19 cellular contexts compared by ENCODE assay signal in the genomic region with DNA sequence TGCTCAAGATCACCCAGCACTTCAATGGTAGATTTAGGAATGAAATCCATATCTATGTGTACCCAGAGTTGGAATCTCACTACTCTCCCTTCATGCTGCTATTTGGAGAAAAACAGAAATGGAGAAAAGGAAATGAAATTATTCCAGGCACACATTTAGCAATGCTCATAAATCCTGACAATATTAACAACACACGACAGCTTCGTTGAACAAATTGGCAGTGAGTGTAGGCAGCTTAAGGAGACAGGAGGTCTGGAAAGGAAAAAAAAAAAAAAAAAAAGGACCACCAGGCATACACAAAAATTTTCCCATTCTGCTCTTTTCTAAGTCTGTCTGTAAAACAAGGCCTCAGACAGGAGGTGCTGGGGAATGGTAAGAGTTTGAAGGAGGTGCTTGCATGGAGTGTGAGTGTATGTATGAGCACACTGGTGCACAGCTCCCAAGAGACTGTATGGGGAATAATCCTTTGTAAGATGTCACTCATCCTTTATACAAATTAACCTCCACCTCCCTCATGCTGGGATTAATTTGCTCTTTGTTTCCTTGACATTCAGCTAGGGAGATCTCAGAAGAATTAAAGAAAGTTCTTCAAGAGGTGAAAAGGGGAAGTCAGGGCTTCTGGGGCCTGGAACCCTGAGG.
"Had no signal": no experiment of that assay in that cellular context is flagged by ENCODE, and none has a peak within 500 bp of the region (broad histone marks: within the 10 kb centered on the region; RNA-seq: fewer than 3 reads in every experiment).

No MANE protein-coding gene starts in this region.

- FAIRE-seq: TTC549 had no signal

- H3K27me3 ChIP-seq: esophagus squamous epithelium, gastrocnemius medialis, uterus had no signal

- DNase-seq: activated effector memory CD4-positive, alpha-beta T cell treated with Interleukin-2 at 50 U/mL for 16 hours; activated naive CD4-positive, alpha-beta T cell treated with anti-CD3 and anti-CD28 coated beads for 36 hours; activated T-cell treated with anti-CD3 and anti-CD28 coated beads, Interleukin-2, amount 50 U/mL, for 4 hours; amygdala; cerebellar nuclear complex; endodermal cell; esophagus squamous epithelium; gastrocnemius medialis; hypothalamus; left ventricle myocardium inferior; naive thymus-derived CD8-positive, alpha-beta T cell; stimulated activated CD4-positive, alpha-beta T cell treated with anti-CD3 and anti-CD28 coated beads, Interleukin-2, amount 100 ng/mL, for 48 hours; stimulated activated CD8-positive, alpha-beta memory T cell treated with anti-CD3 and anti-CD28 coated beads, Interleukin-4, amount 100 ng/mL, for 48 hours; stimulated activated naive B cell treated with anti-CD40 and anti-IgM and Interleukin-4, amounts not matched to agents 10 μg/mL and 1 μg/mL and 100 μg/mL, for 72 hours; trophoblast cell; uterus had no signal

- H3K4me1 ChIP-seq: esophagus squamous epithelium, gastrocnemius medialis, left ventricle myocardium inferior, uterus had no signal

- H3K4me3 ChIP-seq: coronary artery, esophagus squamous epithelium, gastrocnemius medialis, left ventricle myocardium inferior, uterus had no signal

- H3K9me3 ChIP-seq: esophagus squamous epithelium, gastrocnemius medialis, left ventricle myocardium inferior, uterus had no signal

- ATAC-seq: activated T-cell treated with anti-CD3 and anti-CD28 coated beads, Interleukin-2, amount 50 U/mL, for 4 hours; gastrocnemius medialis; naive thymus-derived CD8-positive, alpha-beta T cell; stimulated activated naive B cell treated with anti-CD40 and anti-IgM and Interleukin-4, amounts not matched to agents 10 μg/mL and 1 μg/mL and 100 μg/mL, for 72 hours; WTC11 had no signal

- H3K36me3 ChIP-seq: esophagus squamous epithelium, gastrocnemius medialis, left ventricle myocardium inferior, uterus had no signal

- H3K27ac ChIP-seq: coronary artery, esophagus squamous epithelium, gastrocnemius medialis, left ventricle myocardium inferior, uterus had no signal
